Comparison of ENCODE assay signal across 12 cellular contexts in the genomic region with DNA sequence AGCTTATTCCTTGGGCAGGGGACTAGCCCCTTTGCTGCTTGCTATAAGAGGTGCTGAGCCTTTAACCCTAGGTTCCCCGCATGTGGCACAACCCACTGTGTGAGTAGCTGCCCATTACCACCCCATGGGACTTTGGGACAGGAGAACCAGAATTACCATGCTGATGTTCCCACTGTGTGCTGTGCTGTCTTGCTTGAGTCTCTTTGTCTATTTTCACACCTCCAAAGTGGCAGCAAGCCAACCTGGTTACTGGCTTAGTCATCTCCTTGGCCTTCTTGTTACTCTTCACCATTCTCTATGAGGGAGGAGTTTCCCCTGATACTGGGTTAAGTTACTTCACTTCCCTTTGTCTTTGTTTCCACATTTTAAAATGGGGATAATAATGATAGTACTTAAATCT.
DNase-seq lines count a peak whose midpoint lies in the region; ATAC-seq, FAIRE-seq and TF ChIP-seq lines count a peak whose summit lies in the region.
"Had no signal": no experiment of that assay in that cellular context is flagged by ENCODE, and none has a peak within 500 bp of the region (broad histone marks: within the 10 kb centered on the region; RNA-seq: fewer than 3 reads in every experiment).

No MANE protein-coding gene starts in this region.

- peaks cover 2% of the 10 kb centered on the region for H3K27me3 Mint-ChIP-seq in activated CD8-positive, alpha-beta T cell treated with anti-CD3 and anti-CD28 coated beads for 36 hours
- H3K27me3 Mint-ChIP-seq in activated CD8-positive, alpha-beta T cell treated with anti-CD3 and anti-CD28 coated beads, Interleukin-2, amount 10 ng/mL, durations not matched to agents 7 days and 5 days (ENCODE audit: low read depth) = peaks cover 31% of the 10 kb centered on the region

- no peaks in the 10 kb centered on the region for H3K27me3 ChIP-seq in bronchial epithelial cell (ENCODE audit: control insufficient read depth, insufficient read depth, low read length)
- H3K27me3 ChIP-seq in ovary = no peaks in the 10 kb centered on the region
- no peaks in the 10 kb centered on the region for H3K27me3 ChIP-seq in dorsolateral prefrontal cortex

- POLR2A ChIA-PET in activated CD8-positive, alpha-beta T cell treated with anti-CD3 and anti-CD28 coated beads for 36 hours (lab: Charles Lee) = interaction anchor here (1.2 kb wide), 1 partner anchor 433 kb away, joined by 3 read pairs; no protein-coding TSS in a partner anchor
- POLR2A ChIA-PET in activated CD8-positive, alpha-beta T cell treated with anti-CD3 and anti-CD28 coated beads, Interleukin-2, amount 10 ng/mL, durations not matched to agents 7 days and 5 days (lab: Charles Lee) = no interaction called here

- peaks cover 11% of the 10 kb centered on the region for H3K4me1 Mint-ChIP-seq in activated CD8-positive, alpha-beta T cell treated with anti-CD3 and anti-CD28 coated beads for 36 hours (ENCODE audit: low read depth)
- no peaks in the 10 kb centered on the region for H3K4me1 Mint-ChIP-seq in activated CD8-positive, alpha-beta T cell treated with anti-CD3 and anti-CD28 coated beads, Interleukin-2, amount 10 ng/mL, durations not matched to agents 7 days and 5 days (ENCODE audit: low read depth)

- no peaks in the 10 kb centered on the region for H3K36me3 ChIP-seq in bronchial epithelial cell (ENCODE audit: control insufficient read depth, insufficient read depth, low read length)
- no peaks in the 10 kb centered on the region for H3K36me3 ChIP-seq in ovary
- H3K36me3 ChIP-seq: lower lobe of right lung had no signal

- CTCF ChIA-PET in activated CD8-positive, alpha-beta T cell treated with anti-CD3 and anti-CD28 coated beads for 36 hours (lab: Charles Lee) = interaction anchor here (15.3 kb wide), 1 partner anchor 459 kb away, joined by 239 read pairs; no protein-coding TSS in a partner anchor
- CTCF ChIA-PET in activated CD8-positive, alpha-beta T cell treated with anti-CD3 and anti-CD28 coated beads, Interleukin-2, amount 10 ng/mL, durations not matched to agents 7 days and 5 days (lab: Charles Lee) = interaction anchor here (1.8 kb wide), 1 partner anchor 457 kb away, joined by 14 read pairs; no protein-coding TSS in a partner anchor

- FAIRE-seq in bronchial epithelial cell (lab: Jason Lieb, UNC) = peak; percentile 98

- 100% methylated on average over 1 of the region's 1 CpG for WGBS in ovary, 3 donors

- H3K27ac ChIP-seq in ovary = no peak overlapping the region
- H3K27ac ChIP-seq in dorsolateral prefrontal cortex = no peak overlapping the region
- H3K27ac ChIP-seq: lower lobe of right lung, SK-N-MC had no signal

- no peak overlapping the region for H3K27ac Mint-ChIP-seq in activated CD8-positive, alpha-beta T cell treated with anti-CD3 and anti-CD28 coated beads for 36 hours
- no peak overlapping the region for H3K27ac Mint-ChIP-seq in activated CD8-positive, alpha-beta T cell treated with anti-CD3 and anti-CD28 coated beads, Interleukin-2, amount 10 ng/mL, durations not matched to agents 7 days and 5 days
- H3K27ac Mint-ChIP-seq: endodermal cell had no signal

- peak; percentile 78 for DNase-seq in activated CD8-positive, alpha-beta T cell treated with anti-CD3 and anti-CD28 coated beads for 36 hours
- no peak for DNase-seq in activated CD8-positive, alpha-beta T cell treated with anti-CD3 and anti-CD28 coated beads, Interleukin-2, amount 10 ng/mL, durations not matched to agents 7 days and 5 days
- DNase-seq in Kasumi-1 (lab: John Stamatoyannopoulos, UW) (peak; percentile 2 to 21), bronchial epithelial cell (ENCODE audit: low read depth) (peak; percentile 97), ovary (no peak), dorsolateral prefrontal cortex (no peak)
- DNase-seq in stimulated activated CD4-positive, alpha-beta T cell treated with anti-CD3 and anti-CD28 coated beads, Interleukin-1b, Interleukin-23, amount 100 ng/mL, for 48 hours = peak; percentile 61
- no peak for DNase-seq in central memory CD4-positive, alpha-beta T cell
- DNase-seq: endodermal cell, lower lobe of right lung had no signal

- no peaks in the 10 kb centered on the region for H3K9me3 ChIP-seq in ovary
- H3K9me3 ChIP-seq: lower lobe of right lung had no signal

- H3K4me1 ChIP-seq in ovary (ENCODE audit: insufficient read depth) = peaks cover 3% of the 10 kb centered on the region

- no peak for TF ChIP-seq CTCF in activated CD8-positive, alpha-beta T cell treated with anti-CD3 and anti-CD28 coated beads for 36 hours (IDR thresholded peaks at IDR 0.05)
- TF ChIP-seq CTCF in bronchial epithelial cell (IDR thresholded peaks at IDR 0.05; ENCODE audit: insufficient read depth, low read length, severe bottlenecking) (no peak), ovary (IDR thresholded peaks at IDR 0.05) (no peak), dorsolateral prefrontal cortex (IDR thresholded peaks at IDR 0.05 in 54 of 56, conservative IDR thresholded peaks at IDR 0.05 in 2 of 56; ENCODE audit: low read depth in 1 of 56, partially characterized antibody in 56 of 56) (no peak)

- TF ChIP-seq POLR2A in ovary (IDR thresholded peaks at IDR 0.05) = no peak

- no peak overlapping the region for H3K4me3 Mint-ChIP-seq in activated CD8-positive, alpha-beta T cell treated with anti-CD3 and anti-CD28 coated beads for 36 hours
- no peak overlapping the region for H3K4me3 Mint-ChIP-seq in activated CD8-positive, alpha-beta T cell treated with anti-CD3 and anti-CD28 coated beads, Interleukin-2, amount 10 ng/mL, durations not matched to agents 7 days and 5 days
- H3K4me3 Mint-ChIP-seq: endodermal cell had no signal

- ATAC-seq in activated CD8-positive, alpha-beta T cell treated with anti-CD3 and anti-CD28 coated beads for 36 hours = peak; percentile 91
- ATAC-seq in activated CD8-positive, alpha-beta T cell treated with anti-CD3 and anti-CD28 coated beads, Interleukin-2, amount 10 ng/mL, durations not matched to agents 7 days and 5 days = no peak

- H3K4me3 ChIP-seq in bronchial epithelial cell (ENCODE audit: low read depth, low read length) (no peak overlapping the region), ovary (no peak overlapping the region), dorsolateral prefrontal cortex (no peak overlapping the region)
- H3K4me3 ChIP-seq: lower lobe of right lung, SK-N-MC, smooth muscle cell had no signal

- intact Hi-C loops in activated CD8-positive, alpha-beta T cell treated with anti-CD3 and anti-CD28 coated beads for 36 hours (cut with micrococcal nuclease) = loop anchor here (10.0 kb wide), 1 partner anchor 759 kb away; no protein-coding TSS in a partner anchor
- intact Hi-C loops in ovary (cut with DNase I) (no loop called here), dorsolateral prefrontal cortex (cut with DNase I) (no loop called here)

- H3K36me3 Mint-ChIP-seq in activated CD8-positive, alpha-beta T cell treated with anti-CD3 and anti-CD28 coated beads for 36 hours (ENCODE audit: low read depth) = no peaks in the 10 kb centered on the region
- peaks cover 5% of the 10 kb centered on the region for H3K36me3 Mint-ChIP-seq in activated CD8-positive, alpha-beta T cell treated with anti-CD3 and anti-CD28 coated beads, Interleukin-2, amount 10 ng/mL, durations not matched to agents 7 days and 5 days (ENCODE audit: low read depth)

- H3K9me3 Mint-ChIP-seq in activated CD8-positive, alpha-beta T cell treated with anti-CD3 and anti-CD28 coated beads for 36 hours = peaks cover 1% of the 10 kb centered on the region
- H3K9me3 Mint-ChIP-seq in activated CD8-positive, alpha-beta T cell treated with anti-CD3 and anti-CD28 coated beads, Interleukin-2, amount 10 ng/mL, durations not matched to agents 7 days and 5 days (ENCODE audit: insufficient read depth) = no peaks in the 10 kb centered on the region

- no peak for TF ChIP-seq EP300 in ovary (IDR thresholded peaks at IDR 0.05)

Comparison
In these comparisons a context has a peak if more than half of its experiments do, and no peak if none do; other contexts are left out.
1. DNase-seq: peak in activated CD8-positive, alpha-beta T cell treated with anti-CD3 and anti-CD28 coated beads for 36 hours (single experiment), Kasumi-1 (2 of 2), bronchial epithelial cell (single experiment) and stimulated activated CD4-positive, alpha-beta T cell treated with anti-CD3 and anti-CD28 coated beads, Interleukin-1b, Interleukin-23, amount 100 ng/mL, for 48 hours (single experiment); none in activated CD8-positive, alpha-beta T cell treated with anti-CD3 and anti-CD28 coated beads, Interleukin-2, amount 10 ng/mL, durations not matched to agents 7 days and 5 days (single experiment), ovary (0 of 5), central memory CD4-positive, alpha-beta T cell (single experiment) and dorsolateral prefrontal cortex (0 of 10).